In genomic region chr2:85175369-85176299, GRCh38 we compare ENCODE assay signal across 10 cellular contexts. TPM values are rescaled to one million over a fixed set of nuclear protein-coding genes. Genes with fewer than 3 reads are reported as not detected.
DNase-seq lines count a peak whose midpoint lies in the region; ATAC-seq and TF ChIP-seq lines count a peak whose summit lies in the region.
"Had no signal": no experiment of that assay in that cellular context is flagged by ENCODE, and none has a peak within 500 bp of the region (broad histone marks: within the 10 kb centered on the region; RNA-seq: fewer than 3 reads in every experiment).

No MANE protein-coding gene starts in this region.

- CTCF ChIA-PET in activated CD8-positive, alpha-beta memory T cell treated with anti-CD3 and anti-CD28 coated beads, Interleukin-2, amount 10 ng/mL, durations not matched to agents 7 days and 5 days (lab: Charles Lee) = interaction anchor here (0.6 to 0.7 kb wide), 2 partner anchors 107 to 125 kb away, joined by 3 read pairs; no protein-coding TSS in a partner anchor

- H3K9me3 ChIP-seq in SJCRH30 (replicated peaks) = no peaks in the 10 kb centered on the region
- no peaks in the 10 kb centered on the region for H3K9me3 ChIP-seq in esophagus muscularis mucosa

- peaks cover 12% of the 10 kb centered on the region for H3K4me1 Mint-ChIP-seq in activated CD8-positive, alpha-beta memory T cell treated with anti-CD3 and anti-CD28 coated beads, Interleukin-2, amount 10 ng/mL, durations not matched to agents 7 days and 5 days

- WGBS in esophagus muscularis mucosa = 70% methylated on average over 13 of the region's 13 CpGs

- H3K36me3 Mint-ChIP-seq in activated CD8-positive, alpha-beta memory T cell treated with anti-CD3 and anti-CD28 coated beads, Interleukin-2, amount 10 ng/mL, durations not matched to agents 7 days and 5 days = no peaks in the 10 kb centered on the region

- H3K4me1 ChIP-seq in SJCRH30 (peaks cover 58% of the 10 kb centered on the region), esophagus muscularis mucosa (peaks cover 41 to 64% (median 55%) of the 10 kb centered on the region in 4 donors)

- H3K9me3 Mint-ChIP-seq in activated CD8-positive, alpha-beta memory T cell treated with anti-CD3 and anti-CD28 coated beads, Interleukin-2, amount 10 ng/mL, durations not matched to agents 7 days and 5 days (ENCODE audit: low read depth) = no peaks in the 10 kb centered on the region

- no peak for TF ChIP-seq EP300 in esophagus muscularis mucosa (IDR thresholded peaks at IDR 0.05)

- H3K4me3 Mint-ChIP-seq in activated CD8-positive, alpha-beta memory T cell treated with anti-CD3 and anti-CD28 coated beads, Interleukin-2, amount 10 ng/mL, durations not matched to agents 7 days and 5 days = no peak overlapping the region

- peak overlapping the region; percentile 19 for H3K4me3 ChIP-seq in SJCRH30
- H3K4me3 ChIP-seq in esophagus muscularis mucosa = no peak overlapping the region

- intact Hi-C loops in left ventricle myocardium superior (cut with micrococcal nuclease) = no loop called here
- intact Hi-C loops in sciatic nerve (cut with DNase I) = no loop called here
- intact Hi-C loops in esophagus muscularis mucosa (cut with DNase I) = no loop called here

- DNase-seq in H4 (ENCODE audit: low spot score) = peak; percentile 67
- peak; percentile 90 to 94 for DNase-seq in SJCRH30
- DNase-seq in left ventricle myocardium superior = no peak
- no peak for DNase-seq in sciatic nerve (ENCODE audit: low spot score)
- DNase-seq in activated CD8-positive, alpha-beta memory T cell treated with anti-CD3 and anti-CD28 coated beads, Interleukin-2, amount 50 U/mL, for 4 hours = no peak
- DNase-seq in activated T-cell treated with anti-CD3 and anti-CD28 coated beads for 4 hours = no peak
- DNase-seq in activated CD8-positive, alpha-beta memory T cell treated with anti-CD3 and anti-CD28 coated beads, Interleukin-2, amount 10 ng/mL, durations not matched to agents 7 days and 5 days = no peak
- DNase-seq in esophagus muscularis mucosa (ENCODE audit: extremely low spot score) = no peak
- DNase-seq: activated naive CD4-positive, alpha-beta T cell had no signal

- ATAC-seq in left ventricle myocardium superior (peak; percentile 79), sciatic nerve (peak; percentile 70)
- no peak for ATAC-seq in activated CD8-positive, alpha-beta memory T cell treated with anti-CD3 and anti-CD28 coated beads, Interleukin-2, amount 10 ng/mL, durations not matched to agents 7 days and 5 days

- no peak for TF ChIP-seq POLR2A in esophagus muscularis mucosa (IDR thresholded peaks at IDR 0.05; ENCODE audit: low read depth)

- H3K27ac Mint-ChIP-seq in activated CD8-positive, alpha-beta memory T cell treated with anti-CD3 and anti-CD28 coated beads, Interleukin-2, amount 10 ng/mL, durations not matched to agents 7 days and 5 days = no peak overlapping the region

- H3K27me3 Mint-ChIP-seq in activated CD8-positive, alpha-beta memory T cell treated with anti-CD3 and anti-CD28 coated beads, Interleukin-2, amount 10 ng/mL, durations not matched to agents 7 days and 5 days = peaks cover 14% of the 10 kb centered on the region

- H3K27me3 ChIP-seq in SJCRH30 (no peaks in the 10 kb centered on the region), esophagus muscularis mucosa (no peaks in the 10 kb centered on the region)

- H3K36me3 ChIP-seq in SJCRH30 (peaks cover 4% of the 10 kb centered on the region; the same call in 1 of the 2 replicates), esophagus muscularis mucosa (no peaks in the 10 kb centered on the region)

- TF ChIP-seq CTCF in esophagus muscularis mucosa (IDR thresholded peaks at IDR 0.05) = no peak

- H3K27ac ChIP-seq in SJCRH30 = peak overlapping the region; percentile 98
- H3K27ac ChIP-seq in esophagus muscularis mucosa (replicated peaks in 1 of 4) = peak overlapping the region in 2 of 4 donors; percentile 19 to 52

RNA-seq across cellular contexts. Expression of gene TCF7L1, which starts 42.4 kb away (rescaled TPM):
- 0.17 TPM in 1 of 2 replicates, not detected in the other for total RNA-seq in H4 (2014; rRNA removed; shearing (Covaris generic))
- total RNA-seq in SJCRH30 (2014; rRNA removed; shearing (Covaris generic)) = 8.5 and 9.2 TPM in 2 replicates
- total RNA-seq in left ventricle myocardium superior (7.1 TPM), sciatic nerve (26.9 TPM), esophagus muscularis mucosa (10 to 100 TPM in 2 of 4 donors, 1 to 10 TPM in 2; 5.6 to 23.2 (median 10.2) TPM)
- total RNA-seq in activated CD8-positive, alpha-beta memory T cell treated with anti-CD3 and anti-CD28 coated beads, Interleukin-2, amount 10 ng/mL, durations not matched to agents 7 days and 5 days = not detected
- total RNA-seq: mononuclear cell had no signal

Comparison
In these comparisons a context has a peak if more than half of its experiments do, and no peak if none do; other contexts are left out.
1. DNase-seq: peak in H4 (single experiment) and SJCRH30 (2 of 2); none in left ventricle myocardium superior (single experiment), sciatic nerve (single experiment), activated CD8-positive, alpha-beta memory T cell treated with anti-CD3 and anti-CD28 coated beads, Interleukin-2, amount 50 U/mL, for 4 hours (single experiment), activated T-cell treated with anti-CD3 and anti-CD28 coated beads for 4 hours (single experiment), activated CD8-positive, alpha-beta memory T cell treated with anti-CD3 and anti-CD28 coated beads, Interleukin-2, amount 10 ng/mL, durations not matched to agents 7 days and 5 days (single experiment) and esophagus muscularis mucosa (single experiment).